In genomic region chrX:136386173-136386572, GRCh38 we compare ENCODE assay signal across 32 cellular contexts.
"Had no signal": no experiment of that assay in that cellular context is flagged by ENCODE, and none has a peak within 500 bp of the region (broad histone marks: within the 10 kb centered on the region; RNA-seq: fewer than 3 reads in every experiment).

No MANE protein-coding gene starts in this region.

- H3K27ac ChIP-seq: ascending aorta, breast epithelium, cardiac muscle cell, colonic mucosa, epithelial cell of prostate, esophagus squamous epithelium, gastroesophageal sphincter, heart right ventricle, hepatocyte, VCaP had no signal

- H3K9me3 ChIP-seq: ascending aorta, breast epithelium, colonic mucosa, esophagus squamous epithelium, gastroesophageal sphincter, heart right ventricle had no signal

- H3K4me2 ChIP-seq: hepatocyte had no signal

- DNase-seq: activated CD4-positive, alpha-beta memory T cell treated with anti-CD3 and anti-CD28 coated beads, Interleukin-2, amount 10 ng/mL, durations not matched to agents 7 days and 5 days; activated CD4-positive, alpha-beta T cell treated with anti-CD3 and anti-CD28 coated beads for 1 hour; activated CD4-positive, alpha-beta T cell treated with anti-CD3 and anti-CD28 coated beads for 4 hours; activated CD4-positive, alpha-beta T cell treated with anti-CD3 and anti-CD28 coated beads, Interleukin-2, amount 10 ng/mL, durations not matched to agents 7 days and 5 days; activated CD4-positive, alpha-beta T cell treated with anti-CD3 and anti-CD28 coated beads, Interleukin-2, amount 50 U/mL, for 4 hours; activated CD8-positive, alpha-beta memory T cell treated with anti-CD3 and anti-CD28 coated beads, Interleukin-2, amount 50 U/mL, for 48 hours; activated gamma-delta T cell; activated naive CD4-positive, alpha-beta T cell; activated naive CD4-positive, alpha-beta T cell treated with anti-CD3 and anti-CD28 coated beads, Interleukin-2, amount 10 ng/mL, durations not matched to agents 7 days and 5 days; activated naive CD8-positive, alpha-beta T cell treated with anti-CD3 and anti-CD28 coated beads, Interleukin-2, amount 10 ng/mL, durations not matched to agents 7 days and 5 days; activated T-cell treated with anti-CD3 and anti-CD28 coated beads for 4 hours; activated T-cell treated with anti-CD3 and anti-CD28 coated beads, Interleukin-2, amount 50 U/mL, for 24 hours; activated T-cell treated with anti-CD3 and anti-CD28 coated beads, Interleukin-2, amount 50 U/mL, for 72 hours; central memory CD4-positive, alpha-beta T cell; cerebellar nuclear complex; colonic mucosa; effector CD8-positive, alpha-beta T cell; esophagus squamous epithelium; foreskin melanocyte; heart right ventricle had no signal

- FAIRE-seq: endometrium, endothelial cell of umbilical vein, TTC549 had no signal

- ATAC-seq: activated naive CD4-positive, alpha-beta T cell treated with anti-CD3 and anti-CD28 coated beads, Interleukin-2, amount 50 U/mL, for 72 hours; activated T-cell treated with anti-CD3 and anti-CD28 coated beads, Interleukin-2, amount 50 U/mL, for 72 hours; gastroesophageal sphincter; heart right ventricle; WTC11 had no signal

- H3K4me1 ChIP-seq: ascending aorta, breast epithelium, colonic mucosa, esophagus squamous epithelium, gastroesophageal sphincter, heart right ventricle had no signal

- H3K4me3 ChIP-seq: ascending aorta, breast epithelium, cardiac muscle cell, colonic mucosa, esophagus squamous epithelium, gastroesophageal sphincter, heart right ventricle, hepatocyte had no signal
